In genomic region chr16:20873331-20873730, GRCh38 we compare ENCODE assay signal across 13 cellular contexts. TPM values are rescaled to one million over a fixed set of nuclear protein-coding genes. Genes with fewer than 3 reads are reported as not detected.
DNase-seq lines count a peak whose midpoint lies in the region; ATAC-seq and TF ChIP-seq lines count a peak whose summit lies in the region.
"Had no signal": no experiment of that assay in that cellular context is flagged by ENCODE, and none has a peak within 500 bp of the region (broad histone marks: within the 10 kb centered on the region; RNA-seq: fewer than 3 reads in every experiment).

No MANE protein-coding gene starts in this region.

- POLR2A ChIA-PET in CD4-positive, alpha-beta memory T cell (lab: Charles Lee; ENCODE audit: partially characterized antibody): interaction anchor here (1.8 to 2.9 kb wide), 2 partner anchors 27 to 28 kb away, joined by 6 to 30 read pairs; partner anchors contain the start of genes DCUN1D3 and LYRM1
- POLR2A ChIA-PET in naive thymus-derived CD4-positive, alpha-beta T cell (lab: Charles Lee): interaction anchor here (0.7 to 1.9 kb wide), 4 partner anchors 20 to 1768 kb away, joined by 3 to 12 read pairs (median 3); partner anchors contain the start of genes DCUN1D3 and LYRM1

- H3K36me3 Mint-ChIP-seq in CD4-positive, alpha-beta memory T cell: peaks cover 3 to 6% of the 10 kb centered on the region in 2 donors
- no peaks in the 10 kb centered on the region for H3K36me3 Mint-ChIP-seq in chondrocyte (ENCODE audit: low read depth)
- H3K36me3 Mint-ChIP-seq in naive thymus-derived CD4-positive, alpha-beta T cell: peaks cover 0 to 31% (median 6%) of the 10 kb centered on the region in 5 donors

- TF ChIP-seq POLR2A in thyroid gland (IDR thresholded peaks at IDR 0.05): no peak

- H3K79me2 ChIP-seq in KMS-11 (ENCODE audit: insufficient read depth, low read depth): no peaks in the 10 kb centered on the region

- peak overlapping the region; percentile 64; the same call in 1 of the 2 replicates for H3K4me2 ChIP-seq in KMS-11

- CTCF ChIA-PET in CD4-positive, alpha-beta memory T cell (lab: Charles Lee; ENCODE audit: partially characterized antibody): interaction anchor here (1.9 to 6.9 kb wide), 5 partner anchors 10 to 27 kb away, joined by 7 to 113 read pairs (median 10); partner anchors contain the start of genes DCUN1D3 and LYRM1
- CTCF ChIA-PET in naive thymus-derived CD4-positive, alpha-beta T cell (lab: Charles Lee): interaction anchor here (1.1 to 2.7 kb wide), 3 partner anchors 8 to 28 kb away, joined by 4 to 18 read pairs (median 5); no protein-coding TSS in a partner anchor

- peaks cover 39% of the 10 kb centered on the region for H3K4me1 ChIP-seq in CD4-positive, alpha-beta memory T cell (ENCODE audit: insufficient read depth, low read length)
- H3K4me1 ChIP-seq in KMS-11 (ENCODE audit: low read depth, poor library complexity, severe bottlenecking) (peaks cover 44% of the 10 kb centered on the region), thyroid gland (peaks cover 31 to 42% of the 10 kb centered on the region in 2 donors)
- peaks cover 18 to 27% of the 10 kb centered on the region in 2 donors for H3K4me1 ChIP-seq in naive thymus-derived CD4-positive, alpha-beta T cell (ENCODE audit: control insufficient read depth in 2 of 2, insufficient read depth in 2 of 2, low read length in 2 of 2)

- no peak overlapping the region for H2AFZ ChIP-seq in KMS-11 (ENCODE audit: low read depth)

- no peak for TF ChIP-seq CTCF in KMS-11 (conservative IDR thresholded peaks at IDR 0.05; ENCODE audit: low read depth, low read length)
- no peak for TF ChIP-seq CTCF in chondrocyte (IDR thresholded peaks at IDR 0.05)
- no peak for TF ChIP-seq CTCF in thyroid gland (IDR thresholded peaks at IDR 0.05)

- no peaks in the 10 kb centered on the region for H3K27me3 Mint-ChIP-seq in CD4-positive, alpha-beta memory T cell
- no peaks in the 10 kb centered on the region for H3K27me3 Mint-ChIP-seq in chondrocyte (ENCODE audit: low read depth)
- H3K27me3 Mint-ChIP-seq in naive thymus-derived CD4-positive, alpha-beta T cell: no peaks in the 10 kb centered on the region
- H3K27me3 Mint-ChIP-seq: brain had no signal

- H3K27ac Mint-ChIP-seq in CD4-positive, alpha-beta memory T cell: peak overlapping the region; percentile 81 to 96 (median 89)
- peak overlapping the region; percentile 67 for H3K27ac Mint-ChIP-seq in chondrocyte (ENCODE audit: unreplicated experiment)
- peak overlapping the region; percentile 37 to 99 (median 92) for H3K27ac Mint-ChIP-seq in naive thymus-derived CD4-positive, alpha-beta T cell

- H3K36me3 ChIP-seq in CD4-positive, alpha-beta memory T cell (ENCODE audit: insufficient read depth, low read length): no peaks in the 10 kb centered on the region
- H3K36me3 ChIP-seq in KMS-11 (ENCODE audit: insufficient read depth) (no peaks in the 10 kb centered on the region), thyroid gland (no peaks in the 10 kb centered on the region)
- peaks cover 0 to 1% (median 0%) of the 10 kb centered on the region in 3 experiments for H3K36me3 ChIP-seq in naive thymus-derived CD4-positive, alpha-beta T cell (ENCODE audit: control insufficient read depth in 2 of 3, insufficient read depth in 3 of 3, low read length in 3 of 3)
- H3K36me3 ChIP-seq: prostate gland had no signal

- ATAC-seq in naive thymus-derived CD4-positive, alpha-beta T cell: no peak
- ATAC-seq in GM19463 (IDR thresholded peaks at IDR 0.05; ENCODE audit: unreplicated experiment): no peak

- WGBS in thyroid gland, 2 donors: 97 to 100% methylated on average over 3 of the region's 3 CpGs

- peaks cover 0 to 1% (median 0%) of the 10 kb centered on the region in 8 donors for H3K9me3 Mint-ChIP-seq in CD4-positive, alpha-beta memory T cell
- peaks cover 4% of the 10 kb centered on the region for H3K9me3 Mint-ChIP-seq in chondrocyte (ENCODE audit: low read depth)
- H3K9me3 Mint-ChIP-seq in naive thymus-derived CD4-positive, alpha-beta T cell: peaks cover 0 to 5% (median 0%) of the 10 kb centered on the region in 11 donors
- H3K9me3 Mint-ChIP-seq: brain had no signal

- no peak overlapping the region for H3K4me3 ChIP-seq in CD4-positive, alpha-beta memory T cell (ENCODE audit: low read length in 2 of 2)
- H3K4me3 ChIP-seq in KMS-11 (IDR thresholded peaks at IDR 0.05; ENCODE audit: insufficient read depth, low read depth, low read length): no peak overlapping the region
- no peak overlapping the region for H3K4me3 ChIP-seq in naive thymus-derived CD4-positive, alpha-beta T cell (ENCODE audit: low read length)
- H3K4me3 ChIP-seq in thyroid gland (replicated peaks in 1 of 3): no peak overlapping the region
- H3K4me3 ChIP-seq: BLaER1 treated with 17β-estradiol and CSF1 and Interleukin-3, amounts not matched to agents 10 nM and 100 nM; prostate gland had no signal

- H3K4me3 Mint-ChIP-seq in CD4-positive, alpha-beta memory T cell: peak overlapping the region in 5 of 8 donors; percentile 17 to 87 (median 75)
- no peak overlapping the region for H3K4me3 Mint-ChIP-seq in chondrocyte (ENCODE audit: unreplicated experiment)
- H3K4me3 Mint-ChIP-seq in naive thymus-derived CD4-positive, alpha-beta T cell: peak overlapping the region in 9 of 10 donors; percentile 50 to 85 (median 81)
- H3K4me3 Mint-ChIP-seq: brain had no signal

- peaks cover 32 to 44% (median 35%) of the 10 kb centered on the region in 4 donors for H3K4me1 Mint-ChIP-seq in CD4-positive, alpha-beta memory T cell
- peaks cover 88% of the 10 kb centered on the region for H3K4me1 Mint-ChIP-seq in chondrocyte (ENCODE audit: low read depth)
- peaks cover 30 to 81% (median 44%) of the 10 kb centered on the region in 7 donors for H3K4me1 Mint-ChIP-seq in naive thymus-derived CD4-positive, alpha-beta T cell

- H3K9ac ChIP-seq in KMS-11: no peak overlapping the region
- H3K9ac ChIP-seq: BLaER1 treated with 17β-estradiol and CSF1 and Interleukin-3, amounts not matched to agents 10 nM and 100 nM had no signal

- peak overlapping the region; percentile 47 for H3K27ac ChIP-seq in CD4-positive, alpha-beta memory T cell (ENCODE audit: low read depth, low read length)
- H3K27ac ChIP-seq in KMS-11 (no peak overlapping the region), thyroid gland (no peak overlapping the region)
- peak overlapping the region; percentile 62 for H3K27ac ChIP-seq in naive thymus-derived CD4-positive, alpha-beta T cell (ENCODE audit: low read depth, low read length)
- H3K27ac ChIP-seq: BLaER1 treated with 17β-estradiol and CSF1 and Interleukin-3, amounts not matched to agents 10 nM and 100 nM had no signal

- intact Hi-C loops in CD4-positive, alpha-beta memory T cell (cut with micrococcal nuclease): no loop called here
- intact Hi-C loops in naive thymus-derived CD4-positive, alpha-beta T cell (cut with micrococcal nuclease): no loop called here
- intact Hi-C loops in thyroid gland (cut with DNase I): no loop called here

- H4K20me1 ChIP-seq in KMS-11 (ENCODE audit: insufficient read depth): peaks cover 14% of the 10 kb centered on the region

- no peak for DNase-seq in CD4-positive, alpha-beta memory T cell
- DNase-seq in chondrocyte (ENCODE audit: low spot score) (no peak), 8988T (no peak), thyroid gland (no peak)
- DNase-seq in naive thymus-derived CD4-positive, alpha-beta T cell: no peak
- no peak for DNase-seq in central memory CD4-positive, alpha-beta T cell
- DNase-seq: activated T-cell treated with anti-CD3 and anti-CD28 coated beads for 4 hours; effector CD4-positive, alpha-beta T cell had no signal

- H3K9me3 ChIP-seq in CD4-positive, alpha-beta memory T cell (ENCODE audit: control insufficient read depth in 1 of 2, low read length in 2 of 2): no peaks in the 10 kb centered on the region
- no peaks in the 10 kb centered on the region for H3K9me3 ChIP-seq in naive thymus-derived CD4-positive, alpha-beta T cell (ENCODE audit: control insufficient read depth in 2 of 3, low read length in 3 of 3)
- no peaks in the 10 kb centered on the region for H3K9me3 ChIP-seq in thyroid gland
- H3K9me3 ChIP-seq: prostate gland had no signal

- H3K27me3 ChIP-seq in CD4-positive, alpha-beta memory T cell (ENCODE audit: insufficient read depth, low read length): no peaks in the 10 kb centered on the region
- H3K27me3 ChIP-seq in KMS-11 (ENCODE audit: insufficient read depth, low read depth): no peaks in the 10 kb centered on the region; the same call in 1 of the 2 replicates
- no peaks in the 10 kb centered on the region for H3K27me3 ChIP-seq in naive thymus-derived CD4-positive, alpha-beta T cell (ENCODE audit: control insufficient read depth in 2 of 2, insufficient read depth in 2 of 2, low read length in 2 of 2)
- H3K27me3 ChIP-seq in thyroid gland: no peaks in the 10 kb centered on the region
- H3K27me3 ChIP-seq: BLaER1 treated with 17β-estradiol and CSF1 and Interleukin-3, amounts not matched to agents 10 nM and 100 nM had no signal

RNA-seq across cellular contexts. Expression of gene DCUN1D3, which starts 26.8 kb away (rescaled TPM):
- total RNA-seq in CD4-positive, alpha-beta memory T cell: 1 to 10 TPM; 6.2 to 7.5 TPM
- polyA plus RNA-seq in CD4-positive, alpha-beta memory T cell: 1 to 10 TPM in 1 of 2 donors, under 1 TPM in 1; 0.11 to 1.1 TPM
- 40.9 to 46.0 TPM (median 44.4 TPM) in 3 replicates for total RNA-seq in chondrocyte
- 10 to 100 TPM in 1 of 5 experiments, 1 to 10 TPM in 4; 4.0 to 15.7 (median 6.5) TPM for total RNA-seq in naive thymus-derived CD4-positive, alpha-beta T cell
- 1 to 10 TPM in 1 of 2 donors, under 1 TPM in 1; 0.82 to 1.4 TPM for polyA plus RNA-seq in naive thymus-derived CD4-positive, alpha-beta T cell
- 10 to 100 TPM; 10.3 to 13.7 (median 11.8) TPM for total RNA-seq in thyroid gland

RNA-seq across cellular contexts. Expression of gene LYRM1, which starts 27.2 kb away (rescaled TPM):
- 10 to 100 TPM; 25.8 to 27.4 TPM for total RNA-seq in CD4-positive, alpha-beta memory T cell
- polyA plus RNA-seq in CD4-positive, alpha-beta memory T cell: 10 to 100 TPM; 42.0 to 54.3 TPM
- total RNA-seq in chondrocyte: 18.1 to 20.1 TPM (median 18.5 TPM) in 3 replicates
- 10 to 100 TPM; 13.4 to 29.1 (median 20.0) TPM for total RNA-seq in naive thymus-derived CD4-positive, alpha-beta T cell
- polyA plus RNA-seq in naive thymus-derived CD4-positive, alpha-beta T cell: 10 to 100 TPM; 33.3 to 43.8 TPM
- total RNA-seq in thyroid gland: 10 to 100 TPM; 32.8 to 43.7 (median 41.0) TPM

Comparison
In these comparisons a context has a peak if more than half of its experiments do, and no peak if none do; other contexts are left out.
1. H3K27ac ChIP-seq: peak in CD4-positive, alpha-beta memory T cell (single experiment) and naive thymus-derived CD4-positive, alpha-beta T cell (single experiment); none in KMS-11 (single experiment) and thyroid gland (0 of 3).
2. Peak in every context shown above with its lines, with median percentiles within 50 percentile points of each other: H3K27ac Mint-ChIP-seq.